ENCODE assay signal across 14 cellular contexts in genomic region chr5:135269828-135270545, GRCh38.
DNase-seq lines count a peak whose midpoint lies in the region.
"Had no signal": no experiment of that assay in that cellular context is flagged by ENCODE, and none has a peak within 500 bp of the region (broad histone marks: within the 10 kb centered on the region; RNA-seq: fewer than 3 reads in every experiment).

No MANE protein-coding gene starts in this region.

- peak; percentile 70 for DNase-seq in NCI-H82 (lab: John Stamatoyannopoulos, UW)
- peak; percentile 90 for DNase-seq in myocyte (ENCODE audit: low read depth)
- no peak for DNase-seq in inferior parietal cortex (ENCODE audit: extremely low spot score)
- no peak for DNase-seq in NCI-H146 treated with DMSO at 0.1 percent for 48 hours (lab: John Stamatoyannopoulos, UW; ENCODE audit: unreplicated experiment)
- DNase-seq in T-helper 9 cell, result no peak
- DNase-seq in stimulated activated CD8-positive, alpha-beta memory T cell treated with anti-CD3 and anti-CD28 coated beads, Interleukin-4, amount 100 ng/mL, for 48 hours, result no peak
- DNase-seq: activated CD4-positive, alpha-beta T cell treated with anti-CD3 and anti-CD28 coated beads, Interleukin-2, amount 50 U/mL, for 1 hour; H7; kidney; NCI-H510A; upper lobe of left lung had no signal

- H3K27me3 ChIP-seq in ACC112 (ENCODE audit: insufficient read depth, low read length) (no peaks in the 10 kb centered on the region), duodenal mucosa (ENCODE audit: control insufficient read depth in 1 of 2, insufficient read depth in 2 of 2, low read length in 2 of 2) (no peaks in the 10 kb centered on the region)
- H3K27me3 ChIP-seq: upper lobe of left lung had no signal

- peaks cover 13% of the 10 kb centered on the region for H3K4me1 ChIP-seq in ACC112 (ENCODE audit: control insufficient read depth, insufficient read depth, low read length, unreplicated experiment)
- peaks cover 6 to 17% of the 10 kb centered on the region in 2 donors for H3K4me1 ChIP-seq in duodenal mucosa (ENCODE audit: control insufficient read depth in 1 of 2, insufficient read depth in 2 of 2, low read length in 2 of 2)
- H3K4me1 ChIP-seq: upper lobe of left lung had no signal

- H2AFZ ChIP-seq in ACC112 (ENCODE audit: low read length, unreplicated experiment), result peak overlapping the region; percentile 68

- no peaks in the 10 kb centered on the region for H3K9me3 ChIP-seq in duodenal mucosa (ENCODE audit: control insufficient read depth in 1 of 2, low read length in 2 of 2)
- H3K9me3 ChIP-seq: A549, upper lobe of left lung had no signal

- H3K36me3 ChIP-seq in ACC112 (ENCODE audit: insufficient read depth, low read length) (no peaks in the 10 kb centered on the region), duodenal mucosa (ENCODE audit: control insufficient read depth in 1 of 2, insufficient read depth in 2 of 2, low read length in 2 of 2) (no peaks in the 10 kb centered on the region)
- H3K36me3 ChIP-seq: upper lobe of left lung had no signal

- H3K9ac ChIP-seq in duodenal mucosa (ENCODE audit: low read depth in 1 of 2, low read length in 2 of 2), result no peak overlapping the region

- H3K4me3 ChIP-seq in ACC112 (ENCODE audit: low read depth, low read length), result no peak overlapping the region
- H3K4me3 ChIP-seq in duodenal mucosa (ENCODE audit: low read depth in 1 of 2, low read length in 2 of 2), result no peak overlapping the region
- H3K4me3 ChIP-seq: A549, upper lobe of left lung had no signal

- no peaks in the 10 kb centered on the region for H3K79me2 ChIP-seq in ACC112 (ENCODE audit: control insufficient read depth, insufficient read depth, low read length, unreplicated experiment)

- peak overlapping the region; percentile 41; the same call in 1 of the 2 replicates for H3K27ac ChIP-seq in ACC112 (ENCODE audit: low read depth, low read length)
- H3K27ac ChIP-seq in duodenal mucosa (ENCODE audit: low read depth, low read length), result peak overlapping the region; percentile 10
- H3K27ac ChIP-seq: upper lobe of left lung had no signal

Comparison
In these comparisons a context has a peak if more than half of its experiments do, and no peak if none do; other contexts are left out.
1. DNase-seq: peak in NCI-H82 (single experiment) and myocyte (single experiment); none in inferior parietal cortex (single experiment), NCI-H146 treated with DMSO at 0.1 percent for 48 hours (single experiment), T-helper 9 cell (single experiment) and stimulated activated CD8-positive, alpha-beta memory T cell treated with anti-CD3 and anti-CD28 coated beads, Interleukin-4, amount 100 ng/mL, for 48 hours (single experiment).